1 cellular context compared by ENCODE assay signal in the genomic region with DNA sequence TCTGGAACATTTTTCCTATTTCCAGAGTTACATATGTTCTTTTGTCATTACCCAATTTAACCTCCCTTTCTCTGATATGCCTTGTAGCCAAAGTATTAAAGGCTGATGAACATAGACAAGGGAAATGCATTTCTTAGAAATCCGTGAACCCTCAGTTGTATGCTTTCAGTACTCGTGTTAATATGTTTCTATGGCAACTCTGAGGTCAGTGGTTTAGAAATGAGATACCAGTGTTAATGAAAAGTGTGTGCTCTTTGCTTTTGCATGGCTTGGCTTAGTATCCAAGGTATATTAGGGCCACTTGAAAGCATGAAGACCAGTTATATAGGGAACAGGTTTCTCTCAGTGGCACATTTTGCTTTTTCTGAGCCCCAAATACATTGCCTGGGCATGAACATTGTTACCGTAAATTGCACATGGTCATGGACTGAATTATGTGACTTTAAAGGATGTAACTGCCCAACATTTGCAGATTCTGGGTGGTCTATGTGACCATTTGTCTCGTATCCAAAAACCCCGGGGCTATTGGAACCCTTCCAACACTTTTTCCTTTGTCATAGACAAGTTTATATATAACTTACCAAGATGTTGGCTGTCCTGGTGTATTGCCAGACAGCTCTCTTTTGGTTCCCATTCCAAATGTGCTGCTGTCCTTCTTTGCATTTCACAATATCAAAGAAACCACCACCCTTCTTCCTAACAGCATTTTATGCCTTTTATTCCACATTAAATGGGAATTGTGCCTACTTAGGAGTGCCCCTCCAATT.
TF ChIP-seq lines count a peak whose summit lies in the region.

No MANE protein-coding gene starts in this region.

TF ChIP-seq in GM23338, 12 proteins besides CTCF, POLR2A, EP300 and RAD21 (continued from another document):
- TF ChIP-seq, protein P1, sequence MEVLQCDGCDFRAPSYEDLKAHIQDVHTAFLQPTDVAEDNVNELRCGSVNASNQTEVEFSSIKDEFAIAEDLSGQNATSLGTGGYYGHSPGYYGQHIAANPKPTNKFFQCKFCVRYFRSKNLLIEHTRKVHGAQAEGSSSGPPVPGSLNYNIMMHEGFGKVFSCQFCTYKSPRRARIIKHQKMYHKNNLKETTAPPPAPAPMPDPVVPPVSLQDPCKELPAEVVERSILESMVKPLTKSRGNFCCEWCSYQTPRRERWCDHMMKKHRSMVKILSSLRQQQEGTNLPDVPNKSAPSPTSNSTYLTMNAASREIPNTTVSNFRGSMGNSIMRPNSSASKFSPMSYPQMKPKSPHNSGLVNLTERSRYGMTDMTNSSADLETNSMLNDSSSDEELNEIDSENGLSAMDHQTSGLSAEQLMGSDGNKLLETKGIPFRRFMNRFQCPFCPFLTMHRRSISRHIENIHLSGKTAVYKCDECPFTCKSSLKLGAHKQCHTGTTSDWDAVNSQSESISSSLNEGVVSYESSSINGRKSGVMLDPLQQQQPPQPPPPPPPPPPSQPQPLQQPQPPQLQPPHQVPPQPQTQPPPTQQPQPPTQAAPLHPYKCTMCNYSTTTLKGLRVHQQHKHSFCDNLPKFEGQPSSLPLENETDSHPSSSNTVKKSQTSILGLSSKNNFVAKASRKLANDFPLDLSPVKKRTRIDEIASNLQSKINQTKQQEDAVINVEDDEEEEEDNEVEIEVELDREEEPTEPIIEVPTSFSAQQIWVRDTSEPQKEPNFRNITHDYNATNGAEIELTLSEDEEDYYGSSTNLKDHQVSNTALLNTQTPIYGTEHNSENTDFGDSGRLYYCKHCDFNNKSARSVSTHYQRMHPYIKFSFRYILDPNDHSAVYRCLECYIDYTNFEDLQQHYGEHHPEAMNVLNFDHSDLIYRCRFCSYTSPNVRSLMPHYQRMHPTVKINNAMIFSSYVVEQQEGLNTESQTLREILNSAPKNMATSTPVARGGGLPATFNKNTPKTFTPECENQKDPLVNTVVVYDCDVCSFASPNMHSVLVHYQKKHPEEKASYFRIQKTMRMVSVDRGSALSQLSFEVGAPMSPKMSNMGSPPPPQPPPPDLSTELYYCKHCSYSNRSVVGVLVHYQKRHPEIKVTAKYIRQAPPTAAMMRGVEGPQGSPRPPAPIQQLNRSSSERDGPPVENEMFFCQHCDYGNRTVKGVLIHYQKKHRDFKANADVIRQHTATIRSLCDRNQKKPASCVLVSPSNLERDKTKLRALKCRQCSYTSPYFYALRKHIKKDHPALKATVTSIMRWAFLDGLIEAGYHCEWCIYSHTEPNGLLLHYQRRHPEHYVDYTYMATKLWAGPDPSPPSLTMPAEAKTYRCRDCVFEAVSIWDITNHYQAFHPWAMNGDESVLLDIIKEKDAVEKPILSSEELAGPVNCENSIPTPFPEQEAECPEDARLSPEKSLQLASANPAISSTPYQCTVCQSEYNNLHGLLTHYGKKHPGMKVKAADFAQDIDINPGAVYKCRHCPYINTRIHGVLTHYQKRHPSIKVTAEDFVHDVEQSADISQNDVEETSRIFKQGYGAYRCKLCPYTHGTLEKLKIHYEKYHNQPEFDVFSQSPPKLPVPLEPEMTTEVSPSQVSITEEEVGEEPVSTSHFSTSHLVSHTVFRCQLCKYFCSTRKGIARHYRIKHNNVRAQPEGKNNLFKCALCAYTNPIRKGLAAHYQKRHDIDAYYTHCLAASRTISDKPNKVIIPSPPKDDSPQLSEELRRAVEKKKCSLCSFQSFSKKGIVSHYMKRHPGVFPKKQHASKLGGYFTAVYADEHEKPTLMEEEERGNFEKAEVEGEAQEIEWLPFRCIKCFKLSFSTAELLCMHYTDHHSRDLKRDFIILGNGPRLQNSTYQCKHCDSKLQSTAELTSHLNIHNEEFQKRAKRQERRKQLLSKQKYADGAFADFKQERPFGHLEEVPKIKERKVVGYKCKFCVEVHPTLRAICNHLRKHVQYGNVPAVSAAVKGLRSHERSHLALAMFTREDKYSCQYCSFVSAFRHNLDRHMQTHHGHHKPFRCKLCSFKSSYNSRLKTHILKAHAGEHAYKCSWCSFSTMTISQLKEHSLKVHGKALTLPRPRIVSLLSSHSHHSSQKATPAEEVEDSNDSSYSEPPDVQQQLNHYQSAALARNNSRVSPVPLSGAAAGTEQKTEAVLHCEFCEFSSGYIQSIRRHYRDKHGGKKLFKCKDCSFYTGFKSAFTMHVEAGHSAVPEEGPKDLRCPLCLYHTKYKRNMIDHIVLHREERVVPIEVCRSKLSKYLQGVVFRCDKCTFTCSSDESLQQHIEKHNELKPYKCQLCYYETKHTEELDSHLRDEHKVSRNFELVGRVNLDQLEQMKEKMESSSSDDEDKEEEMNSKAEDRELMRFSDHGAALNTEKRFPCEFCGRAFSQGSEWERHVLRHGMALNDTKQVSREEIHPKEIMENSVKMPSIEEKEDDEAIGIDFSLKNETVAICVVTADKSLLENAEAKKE (CRISPR knock-in tag; IDR thresholded peaks at IDR 0.05): no peak
- TF ChIP-seq POLR2AphosphoS5 (IDR thresholded peaks at IDR 0.05; ENCODE audit: low read depth) (no peak), NANOG (IDR thresholded peaks at IDR 0.05; ENCODE audit: borderline replicate concordance) (no peak), JUNB (IDR thresholded peaks at IDR 0.05; ENCODE audit: unreplicated experiment) (no peak), ZNF331 (CRISPR knock-in tag; IDR thresholded peaks at IDR 0.05; ENCODE audit: low read depth) (no peak)
